In genomic region chr7:100888529-100888987, GRCh38 we compare ENCODE assay signal across 8 cellular contexts. TPM values are rescaled to one million over a fixed set of nuclear protein-coding genes. Genes with fewer than 3 reads are reported as not detected.
DNase-seq lines count a peak whose midpoint lies in the region; ATAC-seq and TF ChIP-seq lines count a peak whose summit lies in the region.

No MANE protein-coding gene starts in this region.

- peaks cover 29% of the 10 kb centered on the region; the same call in 1 of the 2 replicates for H3K36me3 ChIP-seq in ACC112 (ENCODE audit: insufficient read depth, low read length)
- peaks cover 53% of the 10 kb centered on the region for H3K36me3 ChIP-seq in brain microvascular endothelial cell (replicated peaks)
- peaks cover 57% of the 10 kb centered on the region for H3K36me3 ChIP-seq in mesodermal cell (ENCODE audit: control insufficient read depth, insufficient read depth, low read length)

- H3K9me3 ChIP-seq in mesodermal cell (ENCODE audit: control insufficient read depth, low read length), result no peaks in the 10 kb centered on the region

- H3K27ac ChIP-seq in ACC112 (ENCODE audit: low read depth, low read length) (no peak overlapping the region), brain microvascular endothelial cell (peak overlapping the region; percentile 74), mesodermal cell (ENCODE audit: low read depth, low read length, severe bottlenecking) (peak overlapping the region; percentile 82)

- peak overlapping the region; percentile 84 for H3K4me3 ChIP-seq in ACC112 (ENCODE audit: low read depth, low read length)
- H3K4me3 ChIP-seq in brain microvascular endothelial cell (ENCODE audit: low read depth, low read length), result peak overlapping the region; percentile 69
- peak overlapping the region; percentile 52 for H3K4me3 ChIP-seq in mesodermal cell (ENCODE audit: extremely low read depth, insufficient read depth, low read length, poor library complexity, severe bottlenecking)

- no peak for TF ChIP-seq CTCF in brain microvascular endothelial cell (IDR thresholded peaks at IDR 0.05; ENCODE audit: low read depth, low read length, missing control alignments)

- peaks cover 24% of the 10 kb centered on the region for H3K79me2 ChIP-seq in ACC112 (ENCODE audit: control insufficient read depth, insufficient read depth, low read length, unreplicated experiment)

- H2AFZ ChIP-seq in ACC112 (ENCODE audit: low read length, unreplicated experiment), result no peak overlapping the region

- in situ Hi-C loops in brain microvascular endothelial cell (cut with HindIII; ENCODE audit: low pct_ligation_motif_present, low sequenced_read_pairs), result no loop called here

- H3K4me1 ChIP-seq in ACC112 (ENCODE audit: control insufficient read depth, insufficient read depth, low read length, unreplicated experiment) (peaks cover 22% of the 10 kb centered on the region), mesodermal cell (ENCODE audit: control insufficient read depth, insufficient read depth, low read length, poor library complexity, severe bottlenecking) (peaks cover 21% of the 10 kb centered on the region)

- WGBS in mesodermal cell (ENCODE audit: insufficient coverage in 2 of 2), 2 experiments, result 83 to 87% methylated on average over 8 to 10 of the region's 10 CpGs

- ATAC-seq in HG03342 (IDR thresholded peaks at IDR 0.05; ENCODE audit: unreplicated experiment) (no peak), HG03521 (IDR thresholded peaks at IDR 0.05; ENCODE audit: unreplicated experiment) (no peak), HG03432 (IDR thresholded peaks at IDR 0.05; ENCODE audit: unreplicated experiment) (no peak)

- DNase-seq in HT-29 (ENCODE audit: low spot score) (peak; percentile 36), brain microvascular endothelial cell (no peak), CD1c-positive myeloid dendritic cell (ENCODE audit: extremely low spot score) (no peak)

- H3K27me3 ChIP-seq in ACC112 (ENCODE audit: insufficient read depth, low read length) (no peaks in the 10 kb centered on the region), brain microvascular endothelial cell (replicated peaks) (no peaks in the 10 kb centered on the region)

RNA-seq across cellular contexts. Expression of gene UFSP1, which starts 1.0 kb away (rescaled TPM):
- total RNA-seq in HT-29 (2014; rRNA removed; shearing (Covaris generic)), result 30.4 and 31.0 TPM in 2 replicates
- 1.5 TPM for polyA plus RNA-seq in mesodermal cell (2013, experiment 1 of 2)
- polyA plus RNA-seq in mesodermal cell (2013, experiment 2 of 2), result 0.86 TPM

RNA-seq across cellular contexts. Expression of gene ACHE, which starts 7.1 kb away (rescaled TPM):
- total RNA-seq in HT-29 (2014; rRNA removed; shearing (Covaris generic)), result 0.13 and 1.1 TPM in 2 replicates
- 16.8 TPM for polyA plus RNA-seq in mesodermal cell (2013, experiment 1 of 2)
- 12.7 TPM for polyA plus RNA-seq in mesodermal cell (2013, experiment 2 of 2)

RNA-seq across cellular contexts. Expression of gene SRRT, which starts 13.7 kb away (rescaled TPM):
- total RNA-seq in HT-29 (2014; rRNA removed; shearing (Covaris generic)), result 211 and 222 TPM in 2 replicates
- 89.6 TPM for polyA plus RNA-seq in mesodermal cell (2013, experiment 1 of 2)
- 82.7 TPM for polyA plus RNA-seq in mesodermal cell (2013, experiment 2 of 2)

RNA-seq across cellular contexts. Expression of gene TRIP6, which starts 21.4 kb away (rescaled TPM):
- total RNA-seq in HT-29 (2014; rRNA removed; shearing (Covaris generic)), result 20.0 and 23.5 TPM in 2 replicates
- 86.0 TPM for polyA plus RNA-seq in mesodermal cell (2013, experiment 1 of 2)
- 68.8 TPM for polyA plus RNA-seq in mesodermal cell (2013, experiment 2 of 2)

RNA-seq across cellular contexts. Expression of gene SLC12A9, which starts 36.0 kb away (rescaled TPM):
- total RNA-seq in HT-29 (2014; rRNA removed; shearing (Covaris generic)), result 68.7 and 85.6 TPM in 2 replicates
- 16.4 TPM for polyA plus RNA-seq in mesodermal cell (2013, experiment 1 of 2)
- polyA plus RNA-seq in mesodermal cell (2013, experiment 2 of 2), result 14.7 TPM
